In the genomic region with DNA sequence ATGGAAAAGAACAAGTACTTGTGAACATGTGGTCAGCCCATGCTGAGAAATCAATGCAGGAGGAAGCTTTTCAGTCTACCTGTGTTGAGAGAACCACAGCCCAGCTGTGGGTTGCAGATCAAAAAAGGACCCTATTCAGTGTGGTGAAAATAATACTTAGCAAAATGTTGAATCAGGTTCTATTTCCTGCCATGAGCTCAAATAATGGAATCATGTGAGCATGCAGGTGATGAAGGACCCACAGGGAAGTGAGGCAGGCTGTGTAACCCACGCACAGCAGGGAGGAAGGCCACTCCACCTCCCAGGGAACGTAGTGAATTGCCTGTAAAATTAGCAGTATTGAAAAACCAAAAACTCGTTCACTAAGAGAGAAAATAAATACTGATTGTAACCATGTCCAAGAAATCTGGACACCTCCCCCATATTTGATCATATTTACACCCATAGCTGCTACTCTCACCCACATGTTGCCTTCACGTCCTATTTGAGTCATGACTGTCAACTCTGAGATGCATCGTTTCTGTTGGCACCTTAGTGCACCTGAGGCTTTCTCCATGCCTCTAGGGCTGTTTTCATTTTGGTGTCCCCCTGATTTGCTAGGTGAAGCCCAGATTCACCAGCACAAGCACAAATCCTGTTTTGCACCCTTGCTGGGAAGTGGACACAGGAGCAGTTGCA, we compare ENCODE assay signal across 11 cellular contexts. TPM values are rescaled to one million over a fixed set of nuclear protein-coding genes. Genes with fewer than 3 reads are reported as not detected.
A peak's percentile ranks its signal among the peaks of the same experiment; 100 is the strongest.
DNase-seq lines count a peak whose midpoint lies in the region; ATAC-seq lines count a peak whose summit lies in the region.
"Had no signal": no experiment of that assay in that cellular context is flagged by ENCODE, and none has a peak within 500 bp of the region (broad histone marks: within the 10 kb centered on the region; RNA-seq: fewer than 3 reads in every experiment).

No MANE protein-coding gene starts in this region.

- no peaks in the 10 kb centered on the region for H3K36me3 Mint-ChIP-seq in effector memory CD8-positive, alpha-beta T cell (ENCODE audit: insufficient read depth)
- no peaks in the 10 kb centered on the region for H3K36me3 Mint-ChIP-seq in immature natural killer cell

- ATAC-seq in GM21526 (IDR thresholded peaks at IDR 0.05; ENCODE audit: low FRiP score, unreplicated experiment) (peak; percentile 20), HG03432 (IDR thresholded peaks at IDR 0.05; ENCODE audit: unreplicated experiment) (peak; percentile 37)
- no peak for ATAC-seq in effector memory CD8-positive, alpha-beta T cell (replicated peaks)

- peak overlapping the region; percentile 41 to 45 for H3K27ac Mint-ChIP-seq in effector memory CD8-positive, alpha-beta T cell
- no peak overlapping the region for H3K27ac Mint-ChIP-seq in immature natural killer cell

- peaks cover 10 to 11% of the 10 kb centered on the region in 2 donors for H3K4me1 Mint-ChIP-seq in effector memory CD8-positive, alpha-beta T cell (ENCODE audit: low read depth in 2 of 2)
- no peaks in the 10 kb centered on the region for H3K4me1 Mint-ChIP-seq in immature natural killer cell

- H3K9me3 Mint-ChIP-seq in effector memory CD8-positive, alpha-beta T cell, result no peaks in the 10 kb centered on the region
- no peaks in the 10 kb centered on the region for H3K9me3 Mint-ChIP-seq in immature natural killer cell

- H3K27me3 Mint-ChIP-seq in effector memory CD8-positive, alpha-beta T cell, result no peaks in the 10 kb centered on the region
- peaks cover 4 to 9% (median 6%) of the 10 kb centered on the region in 3 donors for H3K27me3 Mint-ChIP-seq in immature natural killer cell (ENCODE audit: low read depth in 3 of 3)

- H3K4me3 Mint-ChIP-seq in effector memory CD8-positive, alpha-beta T cell, result peak overlapping the region; percentile 36 to 53
- peak overlapping the region in 1 of 5 donors; percentile 47 for H3K4me3 Mint-ChIP-seq in immature natural killer cell

- peak; percentile 61 for DNase-seq in NCI-H2107 treated with DMSO at 0.1 percent for 48 hours (lab: John Stamatoyannopoulos, UW; ENCODE audit: unreplicated experiment)
- DNase-seq in NCI-H2107 (lab: John Stamatoyannopoulos, UW), result no peak
- DNase-seq in effector memory CD8-positive, alpha-beta T cell, result no peak
- DNase-seq in hypothalamus (lab: John Stamatoyannopoulos, UW), result no peak
- no peak for DNase-seq in hippocampal formation (lab: John Stamatoyannopoulos, UW)
- DNase-seq in immature natural killer cell, result no peak
- DNase-seq: activated CD4-positive, alpha-beta T cell treated with anti-CD3 and anti-CD28 coated beads for 4 hours; erythroblast; ovary had no signal

RNA-seq across cellular contexts. Expression of gene BCL2L11, which starts 20.5 kb away (rescaled TPM):
- polyA plus RNA-seq in immature natural killer cell, result 1 to 10 TPM; 2.0 to 5.4 (median 4.8) TPM

Comparison
In these comparisons a context has a peak if more than half of its experiments do, and no peak if none do; other contexts are left out.
1. H3K27ac Mint-ChIP-seq: peak in effector memory CD8-positive, alpha-beta T cell (2 of 2); none in immature natural killer cell (0 of 6).